Comparison of ENCODE assay signal across 17 cellular contexts in genomic region chr13:50401721-50402510, GRCh38.
DNase-seq lines count a peak whose midpoint lies in the region; ATAC-seq and TF ChIP-seq lines count a peak whose summit lies in the region.
"Had no signal": no experiment of that assay in that cellular context is flagged by ENCODE, and none has a peak within 500 bp of the region (broad histone marks: within the 10 kb centered on the region; RNA-seq: fewer than 3 reads in every experiment).

No MANE protein-coding gene starts in this region.

- peak overlapping the region; percentile 74 for H3K9ac ChIP-seq in mesenchymal stem cell (ENCODE audit: low read length)

- no peak overlapping the region for H2BK5ac ChIP-seq in mesenchymal stem cell (ENCODE audit: low read depth, low read length, poor library complexity, severe bottlenecking)

- H4K91ac ChIP-seq in mesenchymal stem cell (ENCODE audit: low read length): no peak overlapping the region

- H3K27me3 ChIP-seq in mesenchymal stem cell (ENCODE audit: control insufficient read depth in 1 of 2, insufficient read depth in 1 of 2, low read length in 2 of 2) (peaks cover 0 to 2% of the 10 kb centered on the region in 2 experiments), ascending aorta (no peaks in the 10 kb centered on the region)
- H3K27me3 ChIP-seq: MG63, neutrophil had no signal

- 89% methylated on average over 2 of the region's 4 CpGs for WGBS in mesenchymal stem cell

- H3K18ac ChIP-seq in mesenchymal stem cell (ENCODE audit: low read depth in 1 of 2, low read length in 2 of 2): no peak overlapping the region

- intact Hi-C loops in ascending aorta (cut with DNase I): no loop called here

- H3K79me1 ChIP-seq in mesenchymal stem cell (replicated peaks; ENCODE audit: low read length, poor library complexity, severe bottlenecking): no peaks in the 10 kb centered on the region

- no peak overlapping the region for H3K4ac ChIP-seq in mesenchymal stem cell (ENCODE audit: low read depth in 1 of 2, low read length in 2 of 2)

- H3K23ac ChIP-seq in mesenchymal stem cell (ENCODE audit: low read length in 2 of 2): no peak overlapping the region

- H2AK5ac ChIP-seq in mesenchymal stem cell (ENCODE audit: low read length, severe bottlenecking): no peak overlapping the region

- no peaks in the 10 kb centered on the region for H3K36me3 ChIP-seq in mesenchymal stem cell (ENCODE audit: control insufficient read depth in 1 of 2, insufficient read depth in 2 of 2, low read depth in 1 of 2, low read length in 2 of 2)
- no peaks in the 10 kb centered on the region for H3K36me3 ChIP-seq in ascending aorta
- H3K36me3 ChIP-seq: lower lobe of right lung, MG63, neutrophil had no signal

- H2AFZ ChIP-seq in mesenchymal stem cell (ENCODE audit: low read depth, low read length): no peak overlapping the region

- no peak overlapping the region for H2BK15ac ChIP-seq in mesenchymal stem cell (ENCODE audit: low read depth, poor library complexity, severe bottlenecking)

- TF ChIP-seq CTCF in AG09309 (IDR thresholded peaks at IDR 0.05; ENCODE audit: control insufficient read depth, insufficient read depth, low read depth, low read length, missing control alignments) (no peak), ascending aorta (IDR thresholded peaks at IDR 0.05) (no peak)

- H3K4me1 ChIP-seq in mesenchymal stem cell (ENCODE audit: control insufficient read depth, insufficient read depth, low read depth, low read length) (peaks cover 2% of the 10 kb centered on the region), ascending aorta (peaks cover 0 to 5% of the 10 kb centered on the region in 2 donors)
- H3K4me1 ChIP-seq: lower lobe of right lung had no signal

- H3K27ac ChIP-seq in cingulate gyrus (ENCODE audit: low read depth, low read length) (peak overlapping the region; percentile 84), mesenchymal stem cell (ENCODE audit: low read length, poor library complexity, severe bottlenecking) (no peak overlapping the region), ascending aorta (no peak overlapping the region)
- H3K27ac ChIP-seq: lower lobe of right lung, neutrophil had no signal

- DNase-seq in AG09309 (ENCODE audit: low read depth): peak; percentile 81
- DNase-seq in LHCN-M2 (ENCODE audit: low read depth): peak; percentile 69
- DNase-seq in mesenchymal stem cell: no peak
- no peak for DNase-seq in ascending aorta (ENCODE audit: low spot score in 2 of 2)
- no peak for DNase-seq in germinal center (ENCODE audit: low spot score)
- no peak for DNase-seq in effector CD4-positive, alpha-beta T cell
- DNase-seq: activated CD4-positive, alpha-beta T cell treated with anti-CD3 and anti-CD28 coated beads for 36 hours; activated naive CD4-positive, alpha-beta T cell treated with anti-CD3 and anti-CD28 coated beads, Interleukin-2, amount 10 ng/mL, durations not matched to agents 7 days and 5 days; DMS79 treated with DMSO at 0.1 percent for 48 hours; lower lobe of right lung; NCI-H2081 treated with DMSO at 0.1 percent for 48 hours; NCI-H774; T-helper 17 cell had no signal

- no peak overlapping the region for H4K8ac ChIP-seq in mesenchymal stem cell (ENCODE audit: low read length)

- H3K4me3 ChIP-seq in AG09309 (ENCODE audit: control insufficient read depth, low read depth, low read length) (no peak overlapping the region), mesenchymal stem cell (ENCODE audit: insufficient read depth in 1 of 2, low read depth in 1 of 2, low read length in 2 of 2) (peak overlapping the region in 1 of 2 experiments; percentile 52), ascending aorta (no peak overlapping the region)
- H3K4me3 ChIP-seq: lower lobe of right lung, MG63 had no signal

- ATAC-seq in GM18873 (IDR thresholded peaks at IDR 0.05; ENCODE audit: low FRiP score, unreplicated experiment): no peak
- ATAC-seq: activated CD4-positive, alpha-beta T cell treated with anti-CD3 and anti-CD28 coated beads for 36 hours; T-helper 17 cell had no signal

- no peak overlapping the region for H3K14ac ChIP-seq in mesenchymal stem cell (ENCODE audit: low read length in 2 of 2)

- no peak overlapping the region for H3K4me2 ChIP-seq in mesenchymal stem cell (ENCODE audit: low read length, poor library complexity, severe bottlenecking)

- no peak overlapping the region for H2BK12ac ChIP-seq in mesenchymal stem cell (ENCODE audit: low read length in 2 of 2)

- no peak overlapping the region for H2BK120ac ChIP-seq in mesenchymal stem cell (ENCODE audit: low read depth, low read length)

- H3K9me3 ChIP-seq in mesenchymal stem cell (ENCODE audit: control insufficient read depth, low read length) (no peaks in the 10 kb centered on the region), ascending aorta (no peaks in the 10 kb centered on the region)
- H3K9me3 ChIP-seq: lower lobe of right lung, MG63, neutrophil had no signal

Comparison
In these comparisons a context has a peak if more than half of its experiments do, and no peak if none do; other contexts are left out.
1. DNase-seq: peak in AG09309 (single experiment) and LHCN-M2 (single experiment); none in mesenchymal stem cell (single experiment), ascending aorta (0 of 2), germinal center (single experiment) and effector CD4-positive, alpha-beta T cell (single experiment).